Comparison of ENCODE assay signal across 24 cellular contexts in the genomic region with DNA sequence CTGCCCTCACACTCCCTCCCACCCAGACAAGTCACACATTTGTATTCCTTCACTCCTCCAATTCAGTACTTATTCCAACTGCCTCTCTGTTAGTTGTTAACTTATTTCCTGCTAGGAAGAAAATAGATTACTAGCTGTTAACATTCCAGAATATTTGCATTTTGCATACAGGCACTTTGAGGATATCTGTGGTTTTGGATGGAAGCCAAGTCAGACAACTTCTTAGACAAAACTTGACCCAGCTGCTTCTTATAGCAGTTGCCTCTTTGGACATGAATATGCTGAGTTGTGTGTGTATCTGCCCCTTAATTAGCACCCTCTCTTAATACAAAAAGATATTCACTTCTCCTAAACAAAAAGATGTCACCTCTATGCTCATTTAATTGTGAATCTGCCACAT.
DNase-seq lines count a peak whose midpoint lies in the region; ATAC-seq lines count a peak whose summit lies in the region.
"Had no signal": no experiment of that assay in that cellular context is flagged by ENCODE, and none has a peak within 500 bp of the region (broad histone marks: within the 10 kb centered on the region; RNA-seq: fewer than 3 reads in every experiment).

No MANE protein-coding gene starts in this region.

- DNase-seq in A172 (ENCODE audit: low spot score) = peak; percentile 18
- DNase-seq in HS-5 (ENCODE audit: low read depth) = peak; percentile 25
- DNase-seq in amniotic epithelial cell (ENCODE audit: low read depth) = peak; percentile 17
- peak; percentile 41 for DNase-seq in foreskin melanocyte
- DNase-seq in NCI-H2029 (lab: John Stamatoyannopoulos, UW) = no peak
- DNase-seq in SKM-1 (lab: John Stamatoyannopoulos, UW; ENCODE audit: unreplicated experiment) = no peak
- no peak for DNase-seq in NCI-H2196 (lab: John Stamatoyannopoulos, UW; ENCODE audit: unreplicated experiment)
- DNase-seq: activated CD4-positive, CD25-positive, alpha-beta regulatory T cell treated with anti-CD3 and anti-CD28 coated beads, Interleukin-2, amount 50 U/mL, for 72 hours; cortex of kidney; DND-41; glutamatergic neuron; H7; left lung; NCI-H2081; NCI-H345; ovary; right cardiac atrium; SHP77; stimulated activated CD4-positive, alpha-beta T cell treated with anti-CD3 and anti-CD28 coated beads, Interleukin-12 subunit alpha, Interleukin-12 subunit beta, amount 100 ng/mL, for 4 hours; stimulated activated CD4-positive, alpha-beta T cell treated with anti-CD3 and anti-CD28 coated beads, Interleukin-4, amount 100 ng/mL, for 24 hours; stimulated activated naive B cell treated with anti-CD40 and anti-IgM and Interleukin-4, amounts not matched to agents 10 μg/mL and 1 μg/mL and 100 μg/mL, for 72 hours; T-helper 1 cell had no signal

- no peak for ATAC-seq in GM19455 (IDR thresholded peaks at IDR 0.05; ENCODE audit: unreplicated experiment)
- ATAC-seq: left lung; natural killer cell treated with Interleukin-12 subunit alpha and Interleukin-12 subunit beta and Interleukin-15 and Interleukin-18, amount 100 ng/mL, for 72 hours; right cardiac atrium; stimulated activated naive B cell treated with anti-CD40 and anti-IgM and Interleukin-4, amounts not matched to agents 10 μg/mL and 1 μg/mL and 100 μg/mL, for 72 hours had no signal

Comparison
In these comparisons a context has a peak if more than half of its experiments do, and no peak if none do; other contexts are left out.
1. DNase-seq: peak in A172 (single experiment), HS-5 (single experiment), amniotic epithelial cell (single experiment) and foreskin melanocyte (single experiment); none in NCI-H2029 (single experiment), SKM-1 (single experiment) and NCI-H2196 (single experiment).